In the genomic region with DNA sequence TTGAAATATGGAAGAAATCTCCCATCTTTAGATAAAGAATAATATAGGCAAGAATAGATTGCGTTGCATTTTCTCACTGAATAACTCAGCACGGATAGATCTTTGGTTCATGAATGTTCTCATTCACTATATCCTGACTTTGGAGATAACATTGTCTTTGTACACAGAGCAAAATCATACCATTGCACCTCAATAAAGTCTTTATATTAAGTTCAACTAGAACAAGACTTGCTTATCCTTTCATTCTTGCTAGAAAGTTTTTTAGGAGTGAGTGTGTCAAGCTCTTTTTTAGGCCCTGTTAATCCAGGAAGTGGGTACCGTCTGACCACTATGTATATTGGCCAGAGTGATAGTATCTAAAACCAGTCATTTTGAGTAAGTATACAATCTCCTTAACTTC, we compare ENCODE assay signal across 21 cellular contexts.
A peak's percentile ranks its signal among the peaks of the same experiment; 100 is the strongest.
DNase-seq lines count a peak whose midpoint lies in the region; FAIRE-seq lines count a peak whose summit lies in the region.
"Had no signal": no experiment of that assay in that cellular context is flagged by ENCODE, and none has a peak within 500 bp of the region (broad histone marks: within the 10 kb centered on the region; RNA-seq: fewer than 3 reads in every experiment).

No MANE protein-coding gene starts in this region.

- DNase-seq in COLO829 (ENCODE audit: low spot score) (peak; percentile 34), RPMI7951 (ENCODE audit: low read depth) (peak; percentile 8), foreskin melanocyte (peak; percentile 60), Karpas-422 (no peak), small intestine (no peak)
- DNase-seq: AML-193; CD4-positive, alpha-beta T cell; CD8-positive, alpha-beta T cell; COR-L47; DMS 273 treated with DMSO at 0.1 percent for 48 hours; DMS153; DMS53; DMS79; DND-41; EL; GDM1 had no signal

- FAIRE-seq in small intestine (lab: Jason Lieb, UNC): no peak
- FAIRE-seq: A549, GM12878 had no signal

- no peaks in the 10 kb centered on the region for H3K4me1 ChIP-seq in Karpas-422 (ENCODE audit: low read length)
- no peaks in the 10 kb centered on the region for H3K4me1 ChIP-seq in small intestine (ENCODE audit: control insufficient read depth in 2 of 2, insufficient read depth in 1 of 2, low read depth in 1 of 2, low read length in 1 of 2)
- H3K4me1 ChIP-seq: A549; BLaER1 treated with 17β-estradiol and CSF1 and Interleukin-3, amounts not matched to agents 10 nM and 100 nM had no signal

- no peak overlapping the region for H3K4me2 ChIP-seq in Karpas-422 (ENCODE audit: low read depth, low read length, poor library complexity, severe bottlenecking)
- H3K4me2 ChIP-seq: A549; BLaER1 treated with 17β-estradiol and CSF1 and Interleukin-3, amounts not matched to agents 10 nM and 100 nM had no signal

- H3K27ac ChIP-seq in Karpas-422 (ENCODE audit: low read length): no peak overlapping the region
- no peak overlapping the region for H3K27ac ChIP-seq in small intestine (ENCODE audit: low read depth in 1 of 2, low read length in 1 of 2)
- H3K27ac ChIP-seq: 22Rv1; A549; BLaER1 treated with 17β-estradiol and CSF1 and Interleukin-3, amounts not matched to agents 10 nM and 100 nM; C4-2B had no signal

- no peaks in the 10 kb centered on the region for H3K9me2 ChIP-seq in Karpas-422 (replicated peaks; ENCODE audit: insufficient read depth, low read length)

- H3K36me3 ChIP-seq in Karpas-422 (ENCODE audit: insufficient read depth, low read length) (no peaks in the 10 kb centered on the region), small intestine (ENCODE audit: control insufficient read depth in 2 of 2, insufficient read depth in 2 of 2, low read length in 2 of 2) (no peaks in the 10 kb centered on the region)
- H3K36me3 ChIP-seq: BLaER1 treated with 17β-estradiol and CSF1 and Interleukin-3, amounts not matched to agents 10 nM and 100 nM had no signal

- H3K9me3 ChIP-seq in Karpas-422 (ENCODE audit: low read length): peaks cover 37% of the 10 kb centered on the region
- no peaks in the 10 kb centered on the region for H3K9me3 ChIP-seq in small intestine (ENCODE audit: control insufficient read depth, low read depth)
- H3K9me3 ChIP-seq: A549; BLaER1 treated with 17β-estradiol and CSF1 and Interleukin-3, amounts not matched to agents 10 nM and 100 nM had no signal

- WGBS in small intestine, 3 donors: 80 to 85% (median 81%) methylated on average over 3 of the region's 3 CpGs

- no peaks in the 10 kb centered on the region for H4K20me1 ChIP-seq in Karpas-422 (ENCODE audit: insufficient read depth, low read depth, low read length)
- H4K20me1 ChIP-seq: BLaER1 treated with 17β-estradiol and CSF1 and Interleukin-3, amounts not matched to agents 10 nM and 100 nM had no signal

- no peak overlapping the region for H3K9ac ChIP-seq in Karpas-422 (ENCODE audit: low read length)
- H3K9ac ChIP-seq: BLaER1 treated with 17β-estradiol and CSF1 and Interleukin-3, amounts not matched to agents 10 nM and 100 nM had no signal

- H3K27me3 ChIP-seq in Karpas-422 (ENCODE audit: low read length): no peaks in the 10 kb centered on the region
- no peaks in the 10 kb centered on the region for H3K27me3 ChIP-seq in small intestine (ENCODE audit: control insufficient read depth in 2 of 2, insufficient read depth in 2 of 2, low read length in 2 of 2)
- H3K27me3 ChIP-seq: BLaER1 treated with 17β-estradiol and CSF1 and Interleukin-3, amounts not matched to agents 10 nM and 100 nM had no signal

- no peaks in the 10 kb centered on the region for H3K79me2 ChIP-seq in Karpas-422 (ENCODE audit: low read length)

- no peak overlapping the region for H2AFZ ChIP-seq in Karpas-422 (ENCODE audit: low read length)

- H3K4me3 ChIP-seq in Karpas-422 (ENCODE audit: low read length) (no peak overlapping the region), small intestine (ENCODE audit: low read depth in 1 of 2, low read length in 2 of 2) (no peak overlapping the region)
- H3K4me3 ChIP-seq: A549; BLaER1 treated with 17β-estradiol and CSF1 and Interleukin-3, amounts not matched to agents 10 nM and 100 nM; GM12878 had no signal

Comparison
In these comparisons a context has a peak if more than half of its experiments do, and no peak if none do; other contexts are left out.
1. DNase-seq: peak in COLO829 (single experiment), RPMI7951 (single experiment) and foreskin melanocyte (single experiment); none in Karpas-422 (single experiment) and small intestine (single experiment).